In the genomic region with DNA sequence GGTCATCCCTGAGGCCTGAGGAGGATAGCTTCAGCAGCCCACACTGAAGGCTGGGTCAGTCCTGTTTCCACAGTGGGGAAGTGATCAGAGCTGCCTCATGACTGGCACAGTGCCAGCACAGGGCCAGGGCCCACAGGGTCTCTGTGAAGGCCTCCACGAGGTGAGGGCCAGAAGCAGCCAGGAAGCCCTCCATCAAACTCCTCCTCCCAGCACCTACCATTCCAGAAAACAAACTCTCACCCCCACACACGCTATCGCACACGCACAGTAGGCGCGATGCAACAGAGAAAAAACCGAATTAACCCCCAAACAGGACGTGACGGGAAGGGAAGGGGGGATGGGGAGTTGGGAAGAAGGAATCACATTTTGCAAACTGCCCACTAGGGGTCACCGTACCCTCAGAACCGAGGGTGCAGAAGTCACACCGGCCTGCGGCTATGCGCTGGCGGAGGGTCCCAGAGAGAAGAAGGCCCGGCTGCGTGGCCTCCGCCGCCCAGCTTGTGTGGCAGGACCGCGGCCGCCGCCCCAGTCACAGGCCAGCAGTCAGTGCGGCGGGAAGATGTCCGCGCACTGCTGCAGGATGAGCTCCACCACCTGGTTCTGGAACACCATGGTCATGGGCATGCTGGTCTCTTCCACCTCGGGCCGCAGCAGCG, we compare ENCODE assay signal across 8 cellular contexts. TPM values are rescaled to one million over a fixed set of nuclear protein-coding genes. Genes with fewer than 3 reads are reported as not detected.
A peak's percentile ranks its signal among the peaks of the same experiment; 100 is the strongest.
DNase-seq lines count a peak whose midpoint lies in the region; ATAC-seq and FAIRE-seq lines count a peak whose summit lies in the region.

No MANE protein-coding gene starts in this region.

- peak overlapping the region in 1 of 2 donors; percentile 12 for H3K4me3 ChIP-seq in neuronal stem cell (ENCODE audit: low read length in 2 of 2)

- peak overlapping the region; percentile 71 for H3K9ac ChIP-seq in neuronal stem cell (ENCODE audit: low read depth, low read length, poor library complexity)

- peak overlapping the region; percentile 97 for H2BK15ac ChIP-seq in neuronal stem cell (ENCODE audit: low read length)

- no peak overlapping the region for H3K4me2 ChIP-seq in neuronal stem cell (ENCODE audit: insufficient read depth, low read length, poor library complexity, severe bottlenecking)

- no peaks in the 10 kb centered on the region for H3K36me3 ChIP-seq in neuronal stem cell (replicated peaks in 1 of 2; ENCODE audit: control insufficient read depth in 2 of 2, insufficient read depth in 2 of 2, low read length in 2 of 2)

- H2BK12ac ChIP-seq in neuronal stem cell (ENCODE audit: low read length): peak overlapping the region; percentile 97

- no peak overlapping the region for H3K4me3 Mint-ChIP-seq in activated T-cell treated with anti-CD3 and anti-CD28 coated beads, Interleukin-2, amount 50 U/mL, for 4 hours

- H4K8ac ChIP-seq in neuronal stem cell (ENCODE audit: low read depth, low read length): peak overlapping the region; percentile 89

- H3K23ac ChIP-seq in neuronal stem cell (ENCODE audit: low read depth, low read length, poor library complexity): peak overlapping the region; percentile 40

- no peak overlapping the region for H3K27ac ChIP-seq in neuronal stem cell (replicated peaks; ENCODE audit: low read length)

- FAIRE-seq in frontal cortex (lab: Jason Lieb, UNC): no peak

- H2AFZ ChIP-seq in neuronal stem cell (ENCODE audit: low read length): peak overlapping the region; percentile 85

- peaks cover 0 to 6% of the 10 kb centered on the region in 2 donors for H3K4me1 ChIP-seq in neuronal stem cell (ENCODE audit: control insufficient read depth in 2 of 2, insufficient read depth in 1 of 2, low read depth in 1 of 2, low read length in 2 of 2)

- DNase-seq in AG20443 (ENCODE audit: low spot score): peak; percentile 93
- DNase-seq in GOT3 (lab: John Stamatoyannopoulos, UW): peak; percentile 26
- peak; percentile 85 for DNase-seq in NCI-H82 (lab: John Stamatoyannopoulos, UW)
- peak; percentile 35 for DNase-seq in activated T-cell treated with anti-CD3 and anti-CD28 coated beads, Interleukin-2, amount 50 U/mL, for 4 hours
- peak; percentile 78 to 87 for DNase-seq in frontal cortex (ENCODE audit: low spot score in 2 of 2)
- peak; percentile 78 for DNase-seq in neuronal stem cell (ENCODE audit: low spot score)
- DNase-seq in NCI-H2081 treated with DMSO at 0.1 percent for 48 hours (lab: John Stamatoyannopoulos, UW): no peak

- H2AK5ac ChIP-seq in neuronal stem cell (ENCODE audit: low read depth, low read length): peak overlapping the region; percentile 96

- H3K9me3 ChIP-seq in neuronal stem cell (replicated peaks in 1 of 2; ENCODE audit: control insufficient read depth in 2 of 2, insufficient read depth in 1 of 2, low read depth in 1 of 2, low read length in 2 of 2): peaks cover 1 to 4% of the 10 kb centered on the region in 2 donors

- H3K9me3 Mint-ChIP-seq in activated T-cell treated with anti-CD3 and anti-CD28 coated beads, Interleukin-2, amount 50 U/mL, for 4 hours: no peaks in the 10 kb centered on the region

- H2BK120ac ChIP-seq in neuronal stem cell (ENCODE audit: low read depth, low read length): peak overlapping the region; percentile 33

- no peak overlapping the region for H2BK5ac ChIP-seq in neuronal stem cell (ENCODE audit: low read length)

- H4K91ac ChIP-seq in neuronal stem cell (ENCODE audit: low read depth, low read length, poor library complexity): peak overlapping the region; percentile 88

- peak overlapping the region; percentile 94 for H3K4ac ChIP-seq in neuronal stem cell (ENCODE audit: low read length)

- H3K36me3 Mint-ChIP-seq in activated T-cell treated with anti-CD3 and anti-CD28 coated beads, Interleukin-2, amount 50 U/mL, for 4 hours (ENCODE audit: insufficient read depth): peaks cover 19% of the 10 kb centered on the region

- no peaks in the 10 kb centered on the region for H3K79me1 ChIP-seq in neuronal stem cell (ENCODE audit: low read depth, low read length)

- peak; percentile 46 to 55 for ATAC-seq in activated T-cell treated with anti-CD3 and anti-CD28 coated beads, Interleukin-2, amount 50 U/mL, for 4 hours
- ATAC-seq in GM18868 (IDR thresholded peaks at IDR 0.05; ENCODE audit: unreplicated experiment): no peak

- H3K27me3 ChIP-seq in neuronal stem cell (ENCODE audit: control insufficient read depth in 3 of 3, insufficient read depth in 3 of 3, low read depth in 1 of 3, low read length in 3 of 3): peaks cover 0 to 7% (median 0%) of the 10 kb centered on the region in 3 experiments

- WGBS in neuronal stem cell (ENCODE audit: extremely low coverage in 2 of 2, insufficient read length in 2 of 2, insufficient replicate concordance in 1 of 2), 2 donors: no CpG with 5 or more reads among the region's 30 CpGs

- no peaks in the 10 kb centered on the region for H3K4me1 Mint-ChIP-seq in activated T-cell treated with anti-CD3 and anti-CD28 coated beads, Interleukin-2, amount 50 U/mL, for 4 hours (ENCODE audit: low read depth)

- H3K18ac ChIP-seq in neuronal stem cell (ENCODE audit: low read length): peak overlapping the region; percentile 97

- H3K14ac ChIP-seq in neuronal stem cell (ENCODE audit: low read length): peak overlapping the region; percentile 58

- H3K27me3 Mint-ChIP-seq in activated T-cell treated with anti-CD3 and anti-CD28 coated beads, Interleukin-2, amount 50 U/mL, for 4 hours (ENCODE audit: low read depth): no peaks in the 10 kb centered on the region

RNA-seq across cellular contexts. Expression of a gene that starts 37.6 kb away (rescaled TPM):
- 10 to 100 TPM; 39.8 to 46.0 (median 44.2) TPM for total RNA-seq in activated T-cell treated with anti-CD3 and anti-CD28 coated beads, Interleukin-2, amount 50 U/mL, for 4 hours
- 1.2 TPM for total RNA-seq in frontal cortex
- 1.5 TPM for polyA plus RNA-seq in neuronal stem cell (2013, experiment 1 of 2)
- 1.4 TPM for polyA plus RNA-seq in neuronal stem cell (2013, experiment 2 of 2)

Comparison
In these comparisons a context has a peak if more than half of its experiments do, and no peak if none do; other contexts are left out.
1. RNA of a gene that starts 37.6 kb away (total RNA-seq): 39.8 to 46.0 TPM in activated T-cell treated with anti-CD3 and anti-CD28 coated beads, Interleukin-2, amount 50 U/mL, for 4 hours; 1.2 TPM in frontal cortex (single experiment); every median in the first group is over 10 times any median in the second.